ENCODE assay signal across 1 cellular context in genomic region chr22:30221121-30221992, GRCh38.
TF ChIP-seq lines count a peak whose summit lies in the region.

No MANE protein-coding gene starts in this region.

TF ChIP-seq in GM12878, 131 proteins besides CTCF, POLR2A, EP300 and RAD21 (continued from another document):
- TF ChIP-seq DPF2 (IDR thresholded peaks at IDR 0.05) (peak; percentile 57; the same call in 1 of the 2 replicates), CHD4 (IDR thresholded peaks at IDR 0.05) (no peak), IKZF1 (conservative IDR thresholded peaks at IDR 0.05) (peak; percentile 85), GATAD2B (conservative IDR thresholded peaks at IDR 0.05; ENCODE audit: low read depth) (0 out of 2 replicates have a peak, but pooled peaks have one; percentile 47), BCL3 (IDR thresholded peaks at IDR 0.05; ENCODE audit: borderline replicate concordance, insufficient read depth, low read depth, low read length, poor library complexity, severe bottlenecking) (peak; percentile 24), MAX (IDR thresholded peaks at IDR 0.05; ENCODE audit: low read depth, low read length) (0 out of 2 replicates have a peak, but pooled peaks have one; percentile 22), EED (IDR thresholded peaks at IDR 0.05; ENCODE audit: low read depth) (peak; percentile 77; the same call in 1 of the 2 replicates), HCFC1 (IDR thresholded peaks at IDR 0.05; ENCODE audit: low read length) (no peak), MTA2 (IDR thresholded peaks at IDR 0.05; ENCODE audit: low read depth) (peak; percentile 44; the same call in 1 of the 2 replicates), PAX5 (IDR thresholded peaks at IDR 0.05; ENCODE audit: borderline replicate concordance, low read depth, low read length) (peak; percentile 51; the same call in 1 of the 2 replicates), TCF12 (IDR thresholded peaks at IDR 0.05; ENCODE audit: low read depth, low read length) (peak; percentile 70), BHLHE40 (IDR thresholded peaks at IDR 0.05; ENCODE audit: borderline replicate concordance in 1 of 2, low read depth in 2 of 2, low read length in 1 of 2) (peak; percentile 20 to 55; a peak in 1 of 4 replicates), ZNF384 (IDR thresholded peaks at IDR 0.05; ENCODE audit: borderline replicate concordance, low read depth, low read length) (peak; percentile 21; the same call in 1 of the 2 replicates), BACH1 (IDR thresholded peaks at IDR 0.05; ENCODE audit: borderline replicate concordance) (no peak), RUNX3 (IDR thresholded peaks at IDR 0.05; ENCODE audit: low read length) (peak; percentile 67), KAT2A (conservative IDR thresholded peaks at IDR 0.05; ENCODE audit: control insufficient read depth, low read depth, low read length) (no peak), ETV6 (conservative IDR thresholded peaks at IDR 0.05 in 1 of 2, IDR thresholded peaks at IDR 0.05 in 1 of 2; ENCODE audit: borderline replicate concordance in 1 of 2, low read depth in 1 of 2) (peak in 1 of 2 experiments; percentile 71; a peak in 2 of 4 replicates), IKZF2 (IDR thresholded peaks at IDR 0.05) (peak; percentile 78 to 80; a peak in 3 of 4 replicates), TCF3 (IDR thresholded peaks at IDR 0.05; ENCODE audit: borderline replicate concordance, insufficient read depth, low read depth, low read length) (0 out of 2 replicates have a peak, but pooled peaks have one; percentile 26), USF1 (IDR thresholded peaks at IDR 0.05; ENCODE audit: borderline replicate concordance, extremely low read length, insufficient read depth, low read depth, low read length) (no peak), ATF7 (IDR thresholded peaks at IDR 0.05; ENCODE audit: low read depth) (no peak), SPI1 (IDR thresholded peaks at IDR 0.05; ENCODE audit: borderline replicate concordance, insufficient read depth, low read depth, low read length) (peak; percentile 68), EGR1 (IDR thresholded peaks at IDR 0.05; ENCODE audit: borderline replicate concordance in 1 of 2, low read depth in 2 of 2, low read length in 2 of 2) (peak in 1 of 2 experiments; percentile 50; a peak in 2 of 3 replicates)
